ENCODE assay signal across 1 cellular context in genomic region chr1:161502641-161503393, GRCh38.
TF ChIP-seq lines count a peak whose summit lies in the region.

No MANE protein-coding gene starts in this region.

TF ChIP-seq in K562, 482 proteins besides CTCF, POLR2A, EP300 and RAD21 (continued from another document and continues in another):
- TF ChIP-seq, protein P1, sequence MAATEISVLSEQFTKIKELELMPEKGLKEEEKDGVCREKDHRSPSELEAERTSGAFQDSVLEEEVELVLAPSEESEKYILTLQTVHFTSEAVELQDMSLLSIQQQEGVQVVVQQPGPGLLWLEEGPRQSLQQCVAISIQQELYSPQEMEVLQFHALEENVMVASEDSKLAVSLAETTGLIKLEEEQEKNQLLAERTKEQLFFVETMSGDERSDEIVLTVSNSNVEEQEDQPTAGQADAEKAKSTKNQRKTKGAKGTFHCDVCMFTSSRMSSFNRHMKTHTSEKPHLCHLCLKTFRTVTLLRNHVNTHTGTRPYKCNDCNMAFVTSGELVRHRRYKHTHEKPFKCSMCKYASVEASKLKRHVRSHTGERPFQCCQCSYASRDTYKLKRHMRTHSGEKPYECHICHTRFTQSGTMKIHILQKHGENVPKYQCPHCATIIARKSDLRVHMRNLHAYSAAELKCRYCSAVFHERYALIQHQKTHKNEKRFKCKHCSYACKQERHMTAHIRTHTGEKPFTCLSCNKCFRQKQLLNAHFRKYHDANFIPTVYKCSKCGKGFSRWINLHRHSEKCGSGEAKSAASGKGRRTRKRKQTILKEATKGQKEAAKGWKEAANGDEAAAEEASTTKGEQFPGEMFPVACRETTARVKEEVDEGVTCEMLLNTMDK (IDR thresholded peaks at IDR 0.05; ENCODE audit: borderline replicate concordance, insufficient read depth, low read depth, low read length, poor library complexity, severe bottlenecking) = no peak
- TF ChIP-seq ATF1 (CRISPR knock-in tag; IDR thresholded peaks at IDR 0.05) (no peak), ATF1 (tag; IDR thresholded peaks at IDR 0.05) (no peak), CXXC5 (CRISPR knock-in tag; IDR thresholded peaks at IDR 0.05) (no peak), TCFL5 (CRISPR knock-in tag; conservative IDR thresholded peaks at IDR 0.05) (no peak), ZNF175 (CRISPR knock-in tag; IDR thresholded peaks at IDR 0.05; ENCODE audit: low read depth) (no peak), HDAC2 (IDR thresholded peaks at IDR 0.05) (no peak), ELF2 (CRISPR knock-in tag; IDR thresholded peaks at IDR 0.05) (no peak), SRF (CRISPR knock-in tag; IDR thresholded peaks at IDR 0.05) (no peak), HINFP (tag; conservative IDR thresholded peaks at IDR 0.05; ENCODE audit: low read depth) (no peak), MAFF (IDR thresholded peaks at IDR 0.05; ENCODE audit: low read length) (peak; percentile 34; the same call in 1 of the 2 replicates), HDAC8 (tag; IDR thresholded peaks at IDR 0.05) (no peak), AFF4 (CRISPR knock-in tag; IDR thresholded peaks at IDR 0.05) (no peak), SLC30A9 (CRISPR knock-in tag; IDR thresholded peaks at IDR 0.05) (no peak), ZNF253 (CRISPR knock-in tag; conservative IDR thresholded peaks at IDR 0.05) (no peak), DEAF1 (CRISPR knock-in tag; IDR thresholded peaks at IDR 0.05) (no peak), SMARCA4 (IDR thresholded peaks at IDR 0.05) (peak; percentile 95), ZNF830 (CRISPR knock-in tag; IDR thresholded peaks at IDR 0.05) (no peak), ZNF146 (CRISPR knock-in tag; IDR thresholded peaks at IDR 0.05; ENCODE audit: unreplicated experiment) (no peak), XRCC3 (IDR thresholded peaks at IDR 0.05) (no peak), BRCA1 (IDR thresholded peaks at IDR 0.05) (no peak), BRCA1 (CRISPR knock-in tag; IDR thresholded peaks at IDR 0.05) (no peak), HDGF (IDR thresholded peaks at IDR 0.05) (no peak), ZNF354B (CRISPR knock-in tag; IDR thresholded peaks at IDR 0.05) (no peak), MAZ (CRISPR knock-in tag; conservative IDR thresholded peaks at IDR 0.05 in 1 of 2, IDR thresholded peaks at IDR 0.05 in 1 of 2) (no peak), SOX6 (IDR thresholded peaks at IDR 0.05) (peak; percentile 75), KAT8 (IDR thresholded peaks at IDR 0.05; ENCODE audit: low read depth) (no peak), ARID3B (CRISPR knock-in tag; IDR thresholded peaks at IDR 0.05; ENCODE audit: borderline replicate concordance) (no peak), ATF6 (CRISPR knock-in tag; IDR thresholded peaks at IDR 0.05) (0 out of 2 replicates have a peak, but pooled peaks have one; percentile 43), ZNF277 (CRISPR knock-in tag; IDR thresholded peaks at IDR 0.05; ENCODE audit: borderline replicate concordance) (no peak), GATA2 (CRISPR knock-in tag; IDR thresholded peaks at IDR 0.05) (no peak), TEAD4 (IDR thresholded peaks at IDR 0.05; ENCODE audit: low read length) (peak; percentile 91), TEAD4 (CRISPR knock-in tag; IDR thresholded peaks at IDR 0.05; ENCODE audit: borderline replicate concordance) (no peak)
- TF ChIP-seq, protein P2, sequence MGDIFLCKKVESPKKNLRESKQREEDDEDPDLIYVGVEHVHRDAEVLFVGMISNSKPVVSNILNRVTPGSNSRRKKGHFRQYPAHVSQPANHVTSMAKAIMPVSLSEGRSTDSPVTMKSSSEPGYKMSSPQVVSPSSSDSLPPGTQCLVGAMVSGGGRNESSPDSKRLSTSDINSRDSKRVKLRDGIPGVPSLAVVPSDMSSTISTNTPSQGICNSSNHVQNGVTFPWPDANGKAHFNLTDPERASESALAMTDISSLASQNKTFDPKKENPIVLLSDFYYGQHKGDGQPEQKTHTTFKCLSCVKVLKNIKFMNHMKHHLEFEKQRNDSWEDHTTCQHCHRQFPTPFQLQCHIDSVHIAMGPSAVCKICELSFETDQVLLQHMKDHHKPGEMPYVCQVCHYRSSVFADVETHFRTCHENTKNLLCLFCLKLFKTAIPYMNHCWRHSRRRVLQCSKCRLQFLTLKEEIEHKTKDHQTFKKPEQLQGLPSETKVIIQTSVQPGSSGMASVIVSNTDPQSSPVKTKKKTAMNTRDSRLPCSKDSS (IDR thresholded peaks at IDR 0.05; ENCODE audit: low read depth, partially characterized antibody) = no peak
- TF ChIP-seq, protein P3, sequence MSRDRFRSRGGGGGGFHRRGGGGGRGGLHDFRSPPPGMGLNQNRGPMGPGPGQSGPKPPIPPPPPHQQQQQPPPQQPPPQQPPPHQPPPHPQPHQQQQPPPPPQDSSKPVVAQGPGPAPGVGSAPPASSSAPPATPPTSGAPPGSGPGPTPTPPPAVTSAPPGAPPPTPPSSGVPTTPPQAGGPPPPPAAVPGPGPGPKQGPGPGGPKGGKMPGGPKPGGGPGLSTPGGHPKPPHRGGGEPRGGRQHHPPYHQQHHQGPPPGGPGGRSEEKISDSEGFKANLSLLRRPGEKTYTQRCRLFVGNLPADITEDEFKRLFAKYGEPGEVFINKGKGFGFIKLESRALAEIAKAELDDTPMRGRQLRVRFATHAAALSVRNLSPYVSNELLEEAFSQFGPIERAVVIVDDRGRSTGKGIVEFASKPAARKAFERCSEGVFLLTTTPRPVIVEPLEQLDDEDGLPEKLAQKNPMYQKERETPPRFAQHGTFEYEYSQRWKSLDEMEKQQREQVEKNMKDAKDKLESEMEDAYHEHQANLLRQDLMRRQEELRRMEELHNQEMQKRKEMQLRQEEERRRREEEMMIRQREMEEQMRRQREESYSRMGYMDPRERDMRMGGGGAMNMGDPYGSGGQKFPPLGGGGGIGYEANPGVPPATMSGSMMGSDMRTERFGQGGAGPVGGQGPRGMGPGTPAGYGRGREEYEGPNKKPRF (IDR thresholded peaks at IDR 0.05; ENCODE audit: low read depth, low read length) = no peak
- TF ChIP-seq, protein P4, sequence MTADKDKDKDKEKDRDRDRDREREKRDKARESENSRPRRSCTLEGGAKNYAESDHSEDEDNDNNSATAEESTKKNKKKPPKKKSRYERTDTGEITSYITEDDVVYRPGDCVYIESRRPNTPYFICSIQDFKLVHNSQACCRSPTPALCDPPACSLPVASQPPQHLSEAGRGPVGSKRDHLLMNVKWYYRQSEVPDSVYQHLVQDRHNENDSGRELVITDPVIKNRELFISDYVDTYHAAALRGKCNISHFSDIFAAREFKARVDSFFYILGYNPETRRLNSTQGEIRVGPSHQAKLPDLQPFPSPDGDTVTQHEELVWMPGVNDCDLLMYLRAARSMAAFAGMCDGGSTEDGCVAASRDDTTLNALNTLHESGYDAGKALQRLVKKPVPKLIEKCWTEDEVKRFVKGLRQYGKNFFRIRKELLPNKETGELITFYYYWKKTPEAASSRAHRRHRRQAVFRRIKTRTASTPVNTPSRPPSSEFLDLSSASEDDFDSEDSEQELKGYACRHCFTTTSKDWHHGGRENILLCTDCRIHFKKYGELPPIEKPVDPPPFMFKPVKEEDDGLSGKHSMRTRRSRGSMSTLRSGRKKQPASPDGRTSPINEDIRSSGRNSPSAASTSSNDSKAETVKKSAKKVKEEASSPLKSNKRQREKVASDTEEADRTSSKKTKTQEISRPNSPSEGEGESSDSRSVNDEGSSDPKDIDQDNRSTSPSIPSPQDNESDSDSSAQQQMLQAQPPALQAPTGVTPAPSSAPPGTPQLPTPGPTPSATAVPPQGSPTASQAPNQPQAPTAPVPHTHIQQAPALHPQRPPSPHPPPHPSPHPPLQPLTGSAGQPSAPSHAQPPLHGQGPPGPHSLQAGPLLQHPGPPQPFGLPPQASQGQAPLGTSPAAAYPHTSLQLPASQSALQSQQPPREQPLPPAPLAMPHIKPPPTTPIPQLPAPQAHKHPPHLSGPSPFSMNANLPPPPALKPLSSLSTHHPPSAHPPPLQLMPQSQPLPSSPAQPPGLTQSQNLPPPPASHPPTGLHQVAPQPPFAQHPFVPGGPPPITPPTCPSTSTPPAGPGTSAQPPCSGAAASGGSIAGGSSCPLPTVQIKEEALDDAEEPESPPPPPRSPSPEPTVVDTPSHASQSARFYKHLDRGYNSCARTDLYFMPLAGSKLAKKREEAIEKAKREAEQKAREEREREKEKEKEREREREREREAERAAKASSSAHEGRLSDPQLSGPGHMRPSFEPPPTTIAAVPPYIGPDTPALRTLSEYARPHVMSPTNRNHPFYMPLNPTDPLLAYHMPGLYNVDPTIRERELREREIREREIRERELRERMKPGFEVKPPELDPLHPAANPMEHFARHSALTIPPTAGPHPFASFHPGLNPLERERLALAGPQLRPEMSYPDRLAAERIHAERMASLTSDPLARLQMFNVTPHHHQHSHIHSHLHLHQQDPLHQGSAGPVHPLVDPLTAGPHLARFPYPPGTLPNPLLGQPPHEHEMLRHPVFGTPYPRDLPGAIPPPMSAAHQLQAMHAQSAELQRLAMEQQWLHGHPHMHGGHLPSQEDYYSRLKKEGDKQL (CRISPR knock-in tag; IDR thresholded peaks at IDR 0.05; ENCODE audit: borderline replicate concordance) = no peak
